ENCODE assay signal across 8 cellular contexts in the genomic region with DNA sequence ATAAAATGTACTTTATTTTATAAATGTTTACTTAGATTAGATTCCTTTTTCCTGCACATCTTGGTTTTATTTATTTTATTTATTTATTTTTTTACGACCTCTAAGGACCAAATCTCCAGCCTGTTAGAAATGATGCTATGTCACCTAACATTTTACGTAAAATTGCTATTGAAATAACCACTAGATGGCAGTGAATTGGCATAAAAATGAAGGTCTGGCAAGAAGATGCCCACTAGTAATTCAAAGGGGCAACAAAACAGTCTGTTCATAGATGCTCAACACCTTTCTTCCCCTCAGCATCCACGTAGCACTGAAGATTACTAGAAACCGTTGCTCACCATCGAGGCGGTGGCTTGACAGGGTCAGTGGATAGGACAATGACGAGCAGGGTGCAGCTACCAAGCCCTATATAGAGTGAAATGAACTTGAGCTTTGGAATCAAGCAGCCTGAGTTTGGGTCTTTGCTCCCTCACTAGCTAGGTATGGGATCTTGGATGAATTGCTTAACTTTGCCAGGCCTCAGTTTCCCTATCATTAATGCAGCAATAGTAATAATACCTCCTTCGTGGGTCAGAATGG.
A peak's percentile ranks its signal among the peaks of the same experiment; 100 is the strongest.
DNase-seq lines count a peak whose midpoint lies in the region; ATAC-seq, FAIRE-seq and TF ChIP-seq lines count a peak whose summit lies in the region.

No MANE protein-coding gene starts in this region.

- no peaks in the 10 kb centered on the region for H3K36me3 ChIP-seq in GM06990 (ENCODE audit: control insufficient read depth, insufficient read depth, low read length)

- H3K4me3 ChIP-seq in GM06990 (replicated peaks; ENCODE audit: low read depth, low read length), result no peak overlapping the region

- TF ChIP-seq CTCF in GM06990 (IDR thresholded peaks at IDR 0.05; ENCODE audit: insufficient read depth, low read length, poor library complexity, severe bottlenecking), result peak; percentile 40

- H3K27me3 ChIP-seq in GM06990 (replicated peaks; ENCODE audit: control insufficient read depth, insufficient read depth, low read length), result no peaks in the 10 kb centered on the region

- no peak for DNase-seq in GM06990 (ENCODE audit: extremely low read depth, insufficient read length)
- peak; percentile 23 for DNase-seq in NCI-H1105 (lab: John Stamatoyannopoulos, UW)
- peak; percentile 1 for DNase-seq in amniotic stem cell (lab: John Stamatoyannopoulos, UW)
- no peak for DNase-seq in activated CD4-positive, alpha-beta T cell treated with anti-CD3 and anti-CD28 coated beads, Interleukin-2, amount 50 U/mL, for 48 hours
- DNase-seq in NK-92 (lab: John Stamatoyannopoulos, UW; ENCODE audit: unreplicated experiment), result no peak
- no peak for DNase-seq in activated naive CD4-positive, alpha-beta T cell (lab: John Stamatoyannopoulos, UW)

- no peak for ATAC-seq in GM18868 (IDR thresholded peaks at IDR 0.05; ENCODE audit: unreplicated experiment)

- FAIRE-seq in islet of Langerhans (lab: Jason Lieb, UNC), result peak; percentile 9

Comparison
In these comparisons a context has a peak if more than half of its experiments do, and no peak if none do; other contexts are left out.
1. DNase-seq: peak in NCI-H1105 (single experiment) and amniotic stem cell (single experiment); none in GM06990 (single experiment), activated CD4-positive, alpha-beta T cell treated with anti-CD3 and anti-CD28 coated beads, Interleukin-2, amount 50 U/mL, for 48 hours (0 of 2), NK-92 (single experiment) and activated naive CD4-positive, alpha-beta T cell (0 of 4).